14 cellular contexts compared by ENCODE assay signal in genomic region chr1:16189921-16190499, GRCh38. TPM values are rescaled to one million over a fixed set of nuclear protein-coding genes. Genes with fewer than 3 reads are reported as not detected.
A peak's percentile ranks its signal among the peaks of the same experiment; 100 is the strongest.
DNase-seq lines count a peak whose midpoint lies in the region; ATAC-seq, FAIRE-seq and TF ChIP-seq lines count a peak whose summit lies in the region.
"Had no signal": no experiment of that assay in that cellular context is flagged by ENCODE, and none has a peak within 500 bp of the region (broad histone marks: within the 10 kb centered on the region; RNA-seq: fewer than 3 reads in every experiment).

No MANE protein-coding gene starts in this region.

- no peak for ATAC-seq in CD4-positive, alpha-beta T cell (ENCODE audit: poor library complexity)
- ATAC-seq: stimulated activated effector memory CD8-positive, alpha-beta T cell treated with anti-CD3 and anti-CD28 coated beads, Interleukin-12 subunit alpha, Interleukin-12 subunit beta, amount 100 ng/mL, for 72 hours had no signal

- H3K4me3 ChIP-seq in dorsolateral prefrontal cortex = no peak overlapping the region
- H3K4me3 ChIP-seq: pancreas had no signal

- intact Hi-C loops in dorsolateral prefrontal cortex (cut with DNase I) = loop anchor here in 1 of 2 donors (10.0 kb wide), 1 partner anchor 185 kb away; the partner anchor contains the start of gene SRARP
- intact Hi-C loops in CD4-positive, alpha-beta T cell (cut with DNase I, micrococcal nuclease) = loop anchor here (5.0 to 10.0 kb wide), 2 partner anchors 395 to 398 kb away; no protein-coding TSS in a partner anchor

- H3K9me3 Mint-ChIP-seq in nephron = no peaks in the 10 kb centered on the region
- H3K9me3 Mint-ChIP-seq in CD4-positive, alpha-beta T cell = no peaks in the 10 kb centered on the region
- H3K9me3 Mint-ChIP-seq: activated CD4-positive, alpha-beta T cell treated with anti-CD3 and anti-CD28 coated beads, Interleukin-2, amount 10 ng/mL, durations not matched to agents 24 days and 14 days; stimulated activated effector memory CD8-positive, alpha-beta T cell treated with anti-CD3 and anti-CD28 coated beads, Interleukin-12 subunit alpha, Interleukin-12 subunit beta, amount 100 ng/mL, for 72 hours; T-helper 2 cell treated with Interferon-gamma antibody and Interleukin-4, amounts not matched to agents 5 μg/mL and 100 μg/mL, for 36 hours had no signal

- TF ChIP-seq POLR2A in GM12892 (IDR thresholded peaks at IDR 0.05; ENCODE audit: low read depth, low read length) = no peak

- DNase-seq in COR-L47 (lab: John Stamatoyannopoulos, UW) (peak; percentile 37), NCI-H446 treated with DMSO at 0.1 percent for 48 hours (lab: John Stamatoyannopoulos, UW) (peak; percentile 90), dorsolateral prefrontal cortex (peak in 7 of 10 donors; percentile 21 to 90 (median 51)), GM12892 (ENCODE audit: insufficient read length) (no peak), mesenteric fat pad (ENCODE audit: low spot score) (no peak), amniotic stem cell (lab: John Stamatoyannopoulos, UW) (no peak)
- no peak for DNase-seq in CD4-positive, alpha-beta T cell
- DNase-seq: activated CD4-positive, alpha-beta T cell treated with anti-CD3 and anti-CD28 coated beads, Interleukin-2, amount 10 ng/mL, durations not matched to agents 24 days and 14 days; brain microvascular endothelial cell; GDM1; pancreas had no signal

- no peaks in the 10 kb centered on the region for H3K36me3 Mint-ChIP-seq in nephron (ENCODE audit: low read depth)
- H3K36me3 Mint-ChIP-seq in CD4-positive, alpha-beta T cell (ENCODE audit: low read depth) = no peaks in the 10 kb centered on the region
- H3K36me3 Mint-ChIP-seq: stimulated activated effector memory CD8-positive, alpha-beta T cell treated with anti-CD3 and anti-CD28 coated beads, Interleukin-12 subunit alpha, Interleukin-12 subunit beta, amount 100 ng/mL, for 72 hours had no signal

- POLR2A ChIA-PET in CD4-positive, alpha-beta T cell (lab: Charles Lee) = interaction anchor here (0.8 kb wide), 1 partner anchor 111 kb away, joined by 3 read pairs; no protein-coding TSS in a partner anchor

- no peaks in the 10 kb centered on the region for H3K9me3 ChIP-seq in CD4-positive, alpha-beta T cell (ENCODE audit: control insufficient read depth, low read length)
- H3K9me3 ChIP-seq: pancreas had no signal

- no peak overlapping the region for H3K27ac ChIP-seq in dorsolateral prefrontal cortex
- H3K27ac ChIP-seq in CD4-positive, alpha-beta T cell (ENCODE audit: low read depth, low read length) = no peak overlapping the region
- H3K27ac ChIP-seq: brain microvascular endothelial cell, pancreas had no signal

- peaks cover 7% of the 10 kb centered on the region for H3K27me3 Mint-ChIP-seq in nephron (ENCODE audit: low read depth)
- peaks cover 10% of the 10 kb centered on the region for H3K27me3 Mint-ChIP-seq in CD4-positive, alpha-beta T cell

- CTCF ChIA-PET in CD4-positive, alpha-beta T cell (lab: Charles Lee) = interaction anchor here (6.0 kb wide), 1 partner anchor 112 kb away, joined by 66 read pairs; no protein-coding TSS in a partner anchor

- H3K4me1 Mint-ChIP-seq in nephron = peaks cover 16% of the 10 kb centered on the region
- no peaks in the 10 kb centered on the region for H3K4me1 Mint-ChIP-seq in CD4-positive, alpha-beta T cell (ENCODE audit: low read depth)
- H3K4me1 Mint-ChIP-seq: activated CD4-positive, alpha-beta T cell treated with anti-CD3 and anti-CD28 coated beads, Interleukin-2, amount 10 ng/mL, durations not matched to agents 24 days and 14 days; stimulated activated effector memory CD8-positive, alpha-beta T cell treated with anti-CD3 and anti-CD28 coated beads, Interleukin-12 subunit alpha, Interleukin-12 subunit beta, amount 100 ng/mL, for 72 hours had no signal

- H3K27me3 ChIP-seq in dorsolateral prefrontal cortex = peaks cover 0 to 25% (median 2%) of the 10 kb centered on the region in 45 donors
- peaks cover 4% of the 10 kb centered on the region for H3K27me3 ChIP-seq in CD4-positive, alpha-beta T cell (ENCODE audit: control insufficient read depth, insufficient read depth, low read length)
- H3K27me3 ChIP-seq: brain microvascular endothelial cell, pancreas had no signal

- H3K4me3 Mint-ChIP-seq in nephron = no peak overlapping the region
- no peak overlapping the region for H3K4me3 Mint-ChIP-seq in CD4-positive, alpha-beta T cell
- H3K4me3 Mint-ChIP-seq: activated CD4-positive, alpha-beta T cell treated with anti-CD3 and anti-CD28 coated beads, Interleukin-2, amount 10 ng/mL, durations not matched to agents 24 days and 14 days; stimulated activated effector memory CD8-positive, alpha-beta T cell treated with anti-CD3 and anti-CD28 coated beads, Interleukin-12 subunit alpha, Interleukin-12 subunit beta, amount 100 ng/mL, for 72 hours; T-helper 2 cell treated with Interferon-gamma antibody and Interleukin-4, amounts not matched to agents 5 μg/mL and 100 μg/mL, for 36 hours had no signal

- H3K27ac Mint-ChIP-seq in nephron = peak overlapping the region in 2 of 3 experiments; percentile 2 to 49
- H3K27ac Mint-ChIP-seq in CD4-positive, alpha-beta T cell = no peak overlapping the region
- H3K27ac Mint-ChIP-seq: activated CD4-positive, alpha-beta T cell treated with anti-CD3 and anti-CD28 coated beads, Interleukin-2, amount 10 ng/mL, durations not matched to agents 24 days and 14 days; stimulated activated effector memory CD8-positive, alpha-beta T cell treated with anti-CD3 and anti-CD28 coated beads, Interleukin-12 subunit alpha, Interleukin-12 subunit beta, amount 100 ng/mL, for 72 hours; T-helper 2 cell treated with Interferon-gamma antibody and Interleukin-4, amounts not matched to agents 5 μg/mL and 100 μg/mL, for 36 hours had no signal

- FAIRE-seq in GM12892 (lab: Jason Lieb, UNC) = no peak
- FAIRE-seq: pancreas had no signal

- TF ChIP-seq CTCF in dorsolateral prefrontal cortex (IDR thresholded peaks at IDR 0.05 in 54 of 56, conservative IDR thresholded peaks at IDR 0.05 in 2 of 56; ENCODE audit: low read depth in 1 of 56, partially characterized antibody in 56 of 56) (no peak), nephron (IDR thresholded peaks at IDR 0.05; ENCODE audit: unreplicated experiment in 3 of 3) (no peak)
- no peak for TF ChIP-seq CTCF in CD4-positive, alpha-beta T cell (IDR thresholded peaks at IDR 0.05)

RNA-seq across cellular contexts. Expression of gene ARHGEF19, which starts 22.4 kb away (rescaled TPM):
- 1 to 10 TPM in 92 of 120 experiments, under 1 TPM in 28; 0.25 to 6.1 (median 1.6) TPM for total RNA-seq in dorsolateral prefrontal cortex
- polyA plus RNA-seq in GM12892 (2012; ENCODE audit: missing spikeins) = 0.93 TPM
- 6.7 TPM for total RNA-seq in mesenteric fat pad
- 1 to 10 TPM; 3.8 to 5.8 TPM for total RNA-seq in CD4-positive, alpha-beta T cell

RNA-seq across cellular contexts. Expression of gene EPHA2, which starts 34.1 kb away (rescaled TPM):
- total RNA-seq in dorsolateral prefrontal cortex = 10 to 100 TPM in 5 of 120 experiments, 1 to 10 TPM in 115; 1.4 to 14.6 (median 4.4) TPM
- not detected for polyA plus RNA-seq in GM12892 (2012; ENCODE audit: missing spikeins)
- 17.6 TPM for total RNA-seq in mesenteric fat pad
- under 1 TPM in 1 of 2 experiments, not detected in 1; 0.22 TPM for total RNA-seq in CD4-positive, alpha-beta T cell
- total RNA-seq: activated CD4-positive, alpha-beta T cell treated with anti-CD3 and anti-CD28 coated beads, Interleukin-2, amount 10 ng/mL, durations not matched to agents 24 days and 14 days had no signal

RNA-seq across cellular contexts. Expression of gene CPLANE2, which starts 47.0 kb away (rescaled TPM):
- total RNA-seq in dorsolateral prefrontal cortex (10 to 100 TPM in 117 of 120 experiments, 1 to 10 TPM in 3; 8.3 to 46.2 (median 18.1) TPM), mesenteric fat pad (1.9 TPM)
- polyA plus RNA-seq in GM12892 (2012; ENCODE audit: missing spikeins) = 1.1 TPM
- 1 to 10 TPM; 5.3 to 8.4 TPM for total RNA-seq in CD4-positive, alpha-beta T cell

Comparison
In these comparisons a context has a peak if more than half of its experiments do, and no peak if none do; other contexts are left out.
1. DNase-seq: peak in COR-L47 (single experiment), NCI-H446 treated with DMSO at 0.1 percent for 48 hours (single experiment) and dorsolateral prefrontal cortex (7 of 10); none in GM12892 (single experiment), mesenteric fat pad (single experiment), CD4-positive, alpha-beta T cell (0 of 10) and amniotic stem cell (single experiment).